Comparison of ENCODE assay signal across 1 cellular context in the genomic region with DNA sequence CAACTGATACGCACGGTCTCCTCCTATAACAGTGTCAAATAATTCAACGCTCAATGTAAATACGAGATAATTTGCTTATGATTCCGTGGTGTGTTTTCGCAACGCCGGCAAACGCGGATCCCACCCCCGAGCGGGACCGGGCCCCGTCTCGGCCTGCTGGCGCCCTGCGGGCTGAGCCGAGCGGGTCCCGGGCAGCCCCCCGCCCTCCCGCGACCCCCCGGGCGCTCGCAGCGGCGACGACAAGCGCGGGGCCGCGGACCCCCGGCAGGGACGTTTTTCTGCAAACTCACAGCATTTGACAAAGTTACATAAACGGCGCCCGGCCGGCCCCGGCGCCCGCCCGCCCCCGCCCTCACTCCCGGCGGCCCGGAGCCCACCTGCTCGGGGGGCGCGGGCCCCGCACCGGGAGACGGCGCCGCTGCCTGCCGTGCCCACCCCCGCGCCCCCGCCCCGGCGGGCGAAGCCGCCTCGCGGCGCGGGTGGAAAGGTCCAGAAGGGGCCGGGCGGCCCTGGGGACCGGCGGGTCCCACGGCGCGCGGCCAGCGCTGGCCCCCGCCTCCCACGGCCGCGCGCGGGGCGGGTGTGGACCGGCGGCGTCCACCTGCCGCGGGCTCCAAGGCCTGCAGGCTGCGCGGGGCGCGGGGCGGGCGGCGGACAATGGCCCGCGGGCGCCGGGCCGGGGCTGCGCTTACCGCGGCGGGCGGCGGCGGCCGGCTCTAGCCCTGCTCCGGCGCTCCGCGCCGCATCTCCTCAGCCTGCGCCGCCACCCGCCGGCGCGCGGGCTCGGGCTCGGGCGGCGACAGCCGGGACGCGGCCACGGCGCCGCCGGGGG.
A peak's percentile ranks its signal among the peaks of the same experiment; 100 is the strongest.
TF ChIP-seq lines count a peak whose summit lies in the region.

No MANE protein-coding gene starts in this region.

TF ChIP-seq in K562, 482 proteins besides CTCF, POLR2A, EP300 and RAD21 (continued from another document):
- TF ChIP-seq, protein P1, sequence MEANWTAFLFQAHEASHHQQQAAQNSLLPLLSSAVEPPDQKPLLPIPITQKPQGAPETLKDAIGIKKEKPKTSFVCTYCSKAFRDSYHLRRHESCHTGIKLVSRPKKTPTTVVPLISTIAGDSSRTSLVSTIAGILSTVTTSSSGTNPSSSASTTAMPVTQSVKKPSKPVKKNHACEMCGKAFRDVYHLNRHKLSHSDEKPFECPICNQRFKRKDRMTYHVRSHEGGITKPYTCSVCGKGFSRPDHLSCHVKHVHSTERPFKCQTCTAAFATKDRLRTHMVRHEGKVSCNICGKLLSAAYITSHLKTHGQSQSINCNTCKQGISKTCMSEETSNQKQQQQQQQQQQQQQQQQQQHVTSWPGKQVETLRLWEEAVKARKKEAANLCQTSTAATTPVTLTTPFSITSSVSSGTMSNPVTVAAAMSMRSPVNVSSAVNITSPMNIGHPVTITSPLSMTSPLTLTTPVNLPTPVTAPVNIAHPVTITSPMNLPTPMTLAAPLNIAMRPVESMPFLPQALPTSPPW (CRISPR knock-in tag; IDR thresholded peaks at IDR 0.05): peak; percentile 18; the same call in 1 of the 2 replicates
- peak; percentile 9 for TF ChIP-seq CCNT2 (IDR thresholded peaks at IDR 0.05; ENCODE audit: borderline replicate concordance, extremely low read depth, insufficient read length, low read depth, low read length)
- TF ChIP-seq, protein P2, sequence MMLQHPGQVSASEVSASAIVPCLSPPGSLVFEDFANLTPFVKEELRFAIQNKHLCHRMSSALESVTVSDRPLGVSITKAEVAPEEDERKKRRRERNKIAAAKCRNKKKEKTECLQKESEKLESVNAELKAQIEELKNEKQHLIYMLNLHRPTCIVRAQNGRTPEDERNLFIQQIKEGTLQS (IDR thresholded peaks at IDR 0.05): no peak
- TF ChIP-seq, protein P2 (CRISPR knock-in tag; conservative IDR thresholded peaks at IDR 0.05): no peak
